ENCODE assay signal across 18 cellular contexts in the genomic region with DNA sequence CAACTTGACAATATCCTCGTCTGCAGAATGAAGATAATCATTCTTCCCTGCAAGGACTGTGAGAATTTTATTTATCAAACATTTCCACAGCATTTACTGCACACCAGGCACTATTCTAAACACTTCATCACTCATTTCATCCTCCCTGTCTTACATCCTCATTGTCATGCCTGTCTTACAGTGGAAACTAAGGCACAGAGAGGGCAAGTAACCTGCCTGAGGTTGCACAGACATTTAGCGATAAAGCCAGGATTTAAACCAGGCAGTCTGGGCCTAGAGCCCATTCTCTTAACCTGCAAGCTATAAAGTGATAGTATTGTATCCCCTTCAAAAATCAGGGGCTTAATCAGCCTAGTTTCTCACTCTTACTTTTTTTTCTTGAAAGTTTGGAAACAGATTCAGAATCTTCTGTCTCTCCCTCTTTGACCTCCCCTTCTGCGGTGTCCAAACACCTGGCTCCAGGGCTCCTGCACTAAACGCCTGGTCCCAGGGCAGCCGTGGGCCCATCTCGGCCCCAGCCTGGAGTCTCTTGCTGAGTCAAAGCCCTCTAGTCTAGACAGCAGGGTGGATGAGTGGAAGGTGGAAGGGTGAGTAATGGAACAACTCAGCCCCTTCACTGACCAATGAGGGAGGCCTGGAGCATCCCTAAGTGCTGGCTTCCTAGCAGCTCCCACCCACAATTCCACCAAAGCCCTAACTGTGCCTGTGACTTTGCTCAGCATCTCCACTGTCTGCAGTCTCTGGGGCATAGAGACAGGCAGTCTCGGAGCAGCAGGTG. TPM values are rescaled to one million over a fixed set of nuclear protein-coding genes. Genes with fewer than 3 reads are reported as not detected.
A peak's percentile ranks its signal among the peaks of the same experiment; 100 is the strongest.
DNase-seq lines count a peak whose midpoint lies in the region; ATAC-seq lines count a peak whose summit lies in the region.
"Had no signal": no experiment of that assay in that cellular context is flagged by ENCODE, and none has a peak within 500 bp of the region (broad histone marks: within the 10 kb centered on the region; RNA-seq: fewer than 3 reads in every experiment).

No MANE protein-coding gene starts in this region.

- no peaks in the 10 kb centered on the region for H3K27me3 Mint-ChIP-seq in activated T-cell treated with anti-CD3 and anti-CD28 coated beads, Interleukin-2, amount 50 U/mL, for 24 hours
- H3K27me3 Mint-ChIP-seq: activated CD4-positive, alpha-beta memory T cell treated with anti-CD3 and anti-CD28 coated beads, Interleukin-2, amount 10 ng/mL, durations not matched to agents 7 days and 5 days had no signal

- H3K27ac ChIP-seq in epithelial cell of prostate: no peak overlapping the region
- H3K27ac ChIP-seq: body of pancreas, right atrium auricular region, SJCRH30 had no signal

- ATAC-seq in GM19035 (IDR thresholded peaks at IDR 0.05; ENCODE audit: unreplicated experiment): no peak
- ATAC-seq: body of pancreas; CD8-positive, alpha-beta T cell had no signal

- DNase-seq in GM04503 (ENCODE audit: low read depth) (peak; percentile 30), NCI-H226 (peak; percentile 64), epithelial cell of prostate (ENCODE audit: low read depth, low spot score) (peak; percentile 46), renal cortical epithelial cell (ENCODE audit: low read depth) (peak; percentile 52), amygdala (lab: John Stamatoyannopoulos, UW) (no peak)
- no peak for DNase-seq in activated T-cell treated with anti-CD3 and anti-CD28 coated beads, Interleukin-2, amount 50 U/mL, for 24 hours
- DNase-seq: activated CD4-positive, alpha-beta memory T cell treated with anti-CD3 and anti-CD28 coated beads, Interleukin-2, amount 10 ng/mL, durations not matched to agents 7 days and 5 days; activated effector memory CD4-positive, alpha-beta T cell treated with Interleukin-2 at 50 U/mL for 16 hours; body of pancreas; CD8-positive, alpha-beta T cell; effector CD4-positive, alpha-beta T cell; Kasumi-1; kidney; NCI-H2029; SJCRH30; stimulated activated naive CD8-positive, alpha-beta T cell treated with anti-CD3 and anti-CD28 coated beads, Interleukin-15, Interleukin-2, amounts not matched to agents 100 U/mL and 50 U/mL, for 24 hours had no signal

- no peaks in the 10 kb centered on the region for H3K9me3 Mint-ChIP-seq in activated T-cell treated with anti-CD3 and anti-CD28 coated beads, Interleukin-2, amount 50 U/mL, for 24 hours
- H3K9me3 Mint-ChIP-seq: activated CD4-positive, alpha-beta memory T cell treated with anti-CD3 and anti-CD28 coated beads, Interleukin-2, amount 10 ng/mL, durations not matched to agents 7 days and 5 days; CD8-positive, alpha-beta T cell had no signal

- no peak overlapping the region for H3K4me3 Mint-ChIP-seq in activated T-cell treated with anti-CD3 and anti-CD28 coated beads, Interleukin-2, amount 50 U/mL, for 24 hours
- H3K4me3 Mint-ChIP-seq: activated CD4-positive, alpha-beta memory T cell treated with anti-CD3 and anti-CD28 coated beads, Interleukin-2, amount 10 ng/mL, durations not matched to agents 7 days and 5 days; CD8-positive, alpha-beta T cell had no signal

- H3K36me3 Mint-ChIP-seq in activated T-cell treated with anti-CD3 and anti-CD28 coated beads, Interleukin-2, amount 50 U/mL, for 24 hours (ENCODE audit: low read depth): no peaks in the 10 kb centered on the region
- H3K36me3 Mint-ChIP-seq: CD8-positive, alpha-beta T cell had no signal

- no peak overlapping the region for H3K27ac Mint-ChIP-seq in activated T-cell treated with anti-CD3 and anti-CD28 coated beads, Interleukin-2, amount 50 U/mL, for 24 hours
- H3K27ac Mint-ChIP-seq: activated CD4-positive, alpha-beta memory T cell treated with anti-CD3 and anti-CD28 coated beads, Interleukin-2, amount 10 ng/mL, durations not matched to agents 7 days and 5 days; CD8-positive, alpha-beta T cell had no signal

- no peaks in the 10 kb centered on the region for H3K4me1 Mint-ChIP-seq in activated T-cell treated with anti-CD3 and anti-CD28 coated beads, Interleukin-2, amount 50 U/mL, for 24 hours (ENCODE audit: low read depth)
- H3K4me1 Mint-ChIP-seq: activated CD4-positive, alpha-beta memory T cell treated with anti-CD3 and anti-CD28 coated beads, Interleukin-2, amount 10 ng/mL, durations not matched to agents 7 days and 5 days had no signal

RNA-seq across cellular contexts. Expression of a gene that starts 12.5 kb away (rescaled TPM):
- 1.3 and 1.7 TPM in 2 replicates for total RNA-seq in renal cortical epithelial cell
- total RNA-seq: activated CD4-positive, alpha-beta memory T cell treated with anti-CD3 and anti-CD28 coated beads, Interleukin-2, amount 10 ng/mL, durations not matched to agents 7 days and 5 days; body of pancreas; CD8-positive, alpha-beta T cell had no signal

RNA-seq across cellular contexts. Expression of a gene that starts 28.2 kb away (rescaled TPM):
- total RNA-seq in renal cortical epithelial cell: 95.9 and 179 TPM in 2 replicates

RNA-seq across cellular contexts. Expression of a gene that starts 28.7 kb away (rescaled TPM):
- total RNA-seq in renal cortical epithelial cell: 20.7 and 26.8 TPM in 2 replicates

Comparison
In these comparisons a context has a peak if more than half of its experiments do, and no peak if none do; other contexts are left out.
1. DNase-seq: peak in GM04503 (single experiment), NCI-H226 (single experiment), epithelial cell of prostate (single experiment) and renal cortical epithelial cell (single experiment); none in amygdala (0 of 56) and activated T-cell treated with anti-CD3 and anti-CD28 coated beads, Interleukin-2, amount 50 U/mL, for 24 hours (single experiment).